In the genomic region with DNA sequence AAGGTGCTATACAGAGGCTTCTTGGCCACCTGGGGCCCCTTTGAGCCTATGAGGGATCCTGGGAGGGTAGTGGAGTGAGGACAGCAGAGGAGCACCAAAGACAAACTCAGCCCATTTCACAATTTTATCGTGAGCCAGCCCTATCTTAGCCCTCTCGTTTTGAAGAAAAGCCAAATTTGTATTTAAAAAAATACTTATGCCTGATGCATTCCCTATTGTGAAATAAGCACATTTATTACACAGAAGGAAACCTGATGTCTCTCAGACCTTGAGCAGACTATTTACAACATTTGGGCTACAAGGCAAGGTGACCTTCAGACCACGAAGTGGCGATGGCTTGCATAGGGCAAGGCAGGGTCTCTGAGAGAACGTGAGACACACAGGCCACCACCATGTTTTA, we compare ENCODE assay signal across 15 cellular contexts.
"Had no signal": no experiment of that assay in that cellular context is flagged by ENCODE, and none has a peak within 500 bp of the region (broad histone marks: within the 10 kb centered on the region; RNA-seq: fewer than 3 reads in every experiment).

No MANE protein-coding gene starts in this region.

- H3K4me3 ChIP-seq: coronary artery, prostate gland, suprapubic skin, upper lobe of right lung had no signal

- DNase-seq: activated CD4-positive, alpha-beta memory T cell treated with anti-CD3 and anti-CD28 coated beads, Interleukin-2, amount 10 ng/mL, durations not matched to agents 7 days and 5 days; activated CD4-positive, alpha-beta T cell treated with anti-CD3 and anti-CD28 coated beads for 36 hours; activated CD8-positive, alpha-beta memory T cell treated with anti-CD3 and anti-CD28 coated beads, Interleukin-2, amount 50 U/mL, for 4 hours; activated naive CD4-positive, alpha-beta T cell; effector CD4-positive, alpha-beta T cell; natural killer cell; stimulated activated CD4-positive, alpha-beta T cell treated with anti-CD3 and anti-CD28 coated beads, Interleukin-12 subunit alpha, Interleukin-12 subunit beta, amount 100 ng/mL, for 4 hours; stimulated activated naive CD8-positive, alpha-beta T cell treated with anti-CD3 and anti-CD28 coated beads, Interleukin-15, Interleukin-2, amounts not matched to agents 100 U/mL and 50 U/mL, for 24 hours; T-cell; upper lobe of right lung had no signal

- ATAC-seq: activated CD4-positive, alpha-beta T cell treated with anti-CD3 and anti-CD28 coated beads for 36 hours; natural killer cell; sciatic nerve; stimulated activated naive CD8-positive, alpha-beta T cell treated with anti-CD3 and anti-CD28 coated beads, Interleukin-15, Interleukin-2, amounts not matched to agents 100 U/mL and 50 U/mL, for 24 hours; T-cell had no signal

- H3K36me3 ChIP-seq: prostate gland, suprapubic skin, upper lobe of right lung had no signal

- H3K9me3 ChIP-seq: prostate gland, suprapubic skin, upper lobe of right lung had no signal

- H3K27ac ChIP-seq: coronary artery, prostate gland, suprapubic skin, upper lobe of right lung, VCaP had no signal
